Comparison of ENCODE assay signal across 18 cellular contexts in genomic region chr3:11478167-11478566, GRCh38.
DNase-seq lines count a peak whose midpoint lies in the region; TF ChIP-seq lines count a peak whose summit lies in the region.
"Had no signal": no experiment of that assay in that cellular context is flagged by ENCODE, and none has a peak within 500 bp of the region (broad histone marks: within the 10 kb centered on the region; RNA-seq: fewer than 3 reads in every experiment).

No MANE protein-coding gene starts in this region.

- intact Hi-C loops in CD4-positive, alpha-beta memory T cell (cut with micrococcal nuclease), result no loop called here

- no peak overlapping the region for H3K4me2 ChIP-seq in mesenchymal stem cell (ENCODE audit: low read length, poor library complexity, severe bottlenecking)
- H3K4me2 ChIP-seq: neural progenitor cell had no signal

- H2BK15ac ChIP-seq in mesenchymal stem cell (ENCODE audit: low read depth, poor library complexity, severe bottlenecking), result no peak overlapping the region

- H3K4me1 ChIP-seq in mesenchymal stem cell (ENCODE audit: control insufficient read depth, insufficient read depth, low read depth, low read length) (peaks cover 4% of the 10 kb centered on the region), stomach smooth muscle (ENCODE audit: control insufficient read depth, insufficient read depth, low read length) (peaks cover 28% of the 10 kb centered on the region)
- H3K4me1 ChIP-seq in CD4-positive, alpha-beta memory T cell (ENCODE audit: insufficient read depth, low read length), result no peaks in the 10 kb centered on the region

- H2BK5ac ChIP-seq in mesenchymal stem cell (ENCODE audit: low read depth, low read length, poor library complexity, severe bottlenecking), result no peak overlapping the region

- peak overlapping the region; percentile 69 for H3K4me3 Mint-ChIP-seq in HFFc6
- H3K4me3 Mint-ChIP-seq in CD4-positive, alpha-beta memory T cell, result no peak overlapping the region
- H3K4me3 Mint-ChIP-seq: activated naive CD8-positive, alpha-beta T cell had no signal

- peaks cover 4% of the 10 kb centered on the region for H3K79me1 ChIP-seq in mesenchymal stem cell (replicated peaks; ENCODE audit: low read length, poor library complexity, severe bottlenecking)

- CTCF ChIA-PET in CD4-positive, alpha-beta memory T cell (lab: Charles Lee; ENCODE audit: partially characterized antibody), result no interaction called here

- H2AK5ac ChIP-seq in mesenchymal stem cell (ENCODE audit: low read length, severe bottlenecking), result no peak overlapping the region

- peak overlapping the region; percentile 91 for H3K27ac Mint-ChIP-seq in HFFc6
- H3K27ac Mint-ChIP-seq in CD4-positive, alpha-beta memory T cell, result no peak overlapping the region
- H3K27ac Mint-ChIP-seq: activated naive CD8-positive, alpha-beta T cell had no signal

- H3K23ac ChIP-seq in mesenchymal stem cell (ENCODE audit: low read length in 2 of 2), result no peak overlapping the region

- no peaks in the 10 kb centered on the region for H3K36me3 Mint-ChIP-seq in HFFc6 (ENCODE audit: low read depth)
- peaks cover 2 to 9% of the 10 kb centered on the region in 2 donors for H3K36me3 Mint-ChIP-seq in CD4-positive, alpha-beta memory T cell
- H3K36me3 Mint-ChIP-seq: neural progenitor cell had no signal

- peaks cover 3% of the 10 kb centered on the region for H3K27me3 Mint-ChIP-seq in HFFc6 (ENCODE audit: insufficient read depth)
- H3K27me3 Mint-ChIP-seq in CD4-positive, alpha-beta memory T cell, result no peaks in the 10 kb centered on the region
- H3K27me3 Mint-ChIP-seq: activated naive CD8-positive, alpha-beta T cell had no signal

- H3K4me1 Mint-ChIP-seq in HFFc6 (ENCODE audit: low read depth), result peaks cover 37% of the 10 kb centered on the region
- no peaks in the 10 kb centered on the region for H3K4me1 Mint-ChIP-seq in CD4-positive, alpha-beta memory T cell

- no peak for DNase-seq in HFFc6
- DNase-seq in brain microvascular endothelial cell, result no peak
- no peak for DNase-seq in mesenchymal stem cell
- no peak for DNase-seq in CD1c-positive myeloid dendritic cell (ENCODE audit: extremely low spot score)
- DNase-seq in AG08396 (ENCODE audit: low spot score), result no peak
- DNase-seq in nucleus accumbens (lab: John Stamatoyannopoulos, UW), result no peak
- DNase-seq in CD4-positive, alpha-beta memory T cell, result no peak
- DNase-seq: activated CD8-positive, alpha-beta memory T cell treated with anti-CD3 and anti-CD28 coated beads, Interleukin-2, amount 50 U/mL, for 48 hours; C1 segment of cervical spinal cord; cerebellar nuclear complex; lower lobe of right lung; MM.1S; NCI-H82; spleen had no signal

- no peak overlapping the region for H4K91ac ChIP-seq in mesenchymal stem cell (ENCODE audit: low read length)

- in situ Hi-C loops in brain microvascular endothelial cell (cut with HindIII; ENCODE audit: low pct_ligation_motif_present, low sequenced_read_pairs), result no loop called here

- no peaks in the 10 kb centered on the region for H3K27me3 ChIP-seq in brain microvascular endothelial cell (replicated peaks)
- no peaks in the 10 kb centered on the region for H3K27me3 ChIP-seq in mesenchymal stem cell (ENCODE audit: control insufficient read depth in 1 of 2, insufficient read depth in 1 of 2, low read length in 2 of 2)
- H3K27me3 ChIP-seq in stomach smooth muscle (ENCODE audit: control insufficient read depth in 1 of 2, insufficient read depth in 2 of 2, low read length in 2 of 2), result no peaks in the 10 kb centered on the region
- no peaks in the 10 kb centered on the region for H3K27me3 ChIP-seq in CD4-positive, alpha-beta memory T cell (ENCODE audit: insufficient read depth, low read length)
- H3K27me3 ChIP-seq: neural progenitor cell, spleen had no signal

- H3K27ac ChIP-seq in brain microvascular endothelial cell (peak overlapping the region; percentile 72), mesenchymal stem cell (ENCODE audit: low read length, poor library complexity, severe bottlenecking) (peak overlapping the region; percentile 76), stomach smooth muscle (ENCODE audit: low read length) (peak overlapping the region; percentile 64)
- H3K27ac ChIP-seq in CD4-positive, alpha-beta memory T cell (ENCODE audit: low read depth, low read length), result no peak overlapping the region
- H3K27ac ChIP-seq: lower lobe of right lung, neural progenitor cell, RWPE1 had no signal

- POLR2A ChIA-PET in CD4-positive, alpha-beta memory T cell (lab: Charles Lee; ENCODE audit: partially characterized antibody), result no interaction called here

- H2AFZ ChIP-seq in mesenchymal stem cell (ENCODE audit: low read depth, low read length), result no peak overlapping the region
- H2AFZ ChIP-seq: neural progenitor cell had no signal

- H4K8ac ChIP-seq in mesenchymal stem cell (ENCODE audit: low read length), result no peak overlapping the region

- no peak overlapping the region for H2BK12ac ChIP-seq in mesenchymal stem cell (ENCODE audit: low read length in 2 of 2)

- H3K4me3 ChIP-seq in brain microvascular endothelial cell (ENCODE audit: low read depth, low read length) (no peak overlapping the region), mesenchymal stem cell (ENCODE audit: insufficient read depth in 1 of 2, low read depth in 1 of 2, low read length in 2 of 2) (no peak overlapping the region), stomach smooth muscle (ENCODE audit: low read length in 2 of 2) (no peak overlapping the region)
- no peak overlapping the region for H3K4me3 ChIP-seq in CD4-positive, alpha-beta memory T cell (ENCODE audit: low read length in 2 of 2)
- H3K4me3 ChIP-seq: lower lobe of right lung, neural progenitor cell, spleen had no signal

- H3K9me3 ChIP-seq in mesenchymal stem cell (ENCODE audit: control insufficient read depth, low read length) (no peaks in the 10 kb centered on the region), stomach smooth muscle (ENCODE audit: control insufficient read depth in 2 of 2, low read length in 2 of 2) (no peaks in the 10 kb centered on the region)
- no peaks in the 10 kb centered on the region for H3K9me3 ChIP-seq in CD4-positive, alpha-beta memory T cell (ENCODE audit: control insufficient read depth in 1 of 2, low read length in 2 of 2)
- H3K9me3 ChIP-seq: lower lobe of right lung, spleen had no signal

- H3K9me3 Mint-ChIP-seq in HFFc6, result no peaks in the 10 kb centered on the region
- no peaks in the 10 kb centered on the region for H3K9me3 Mint-ChIP-seq in CD4-positive, alpha-beta memory T cell
- H3K9me3 Mint-ChIP-seq: neural progenitor cell had no signal

- H3K18ac ChIP-seq in mesenchymal stem cell (ENCODE audit: low read depth in 1 of 2, low read length in 2 of 2), result no peak overlapping the region

- H3K9ac ChIP-seq in mesenchymal stem cell (ENCODE audit: low read length) (peak overlapping the region; percentile 83), stomach smooth muscle (ENCODE audit: low read length in 2 of 2) (peak overlapping the region; percentile 12 to 29)
- H3K9ac ChIP-seq: neural progenitor cell had no signal

- no peak overlapping the region for H3K4ac ChIP-seq in mesenchymal stem cell (ENCODE audit: low read depth in 1 of 2, low read length in 2 of 2)

- H3K36me3 ChIP-seq in brain microvascular endothelial cell (replicated peaks) (no peaks in the 10 kb centered on the region), mesenchymal stem cell (ENCODE audit: control insufficient read depth in 1 of 2, insufficient read depth in 2 of 2, low read depth in 1 of 2, low read length in 2 of 2) (no peaks in the 10 kb centered on the region), stomach smooth muscle (ENCODE audit: control insufficient read depth in 2 of 2, insufficient read depth in 2 of 2, low read length in 2 of 2) (no peaks in the 10 kb centered on the region)
- H3K36me3 ChIP-seq in CD4-positive, alpha-beta memory T cell (ENCODE audit: insufficient read depth, low read length), result no peaks in the 10 kb centered on the region
- H3K36me3 ChIP-seq: lower lobe of right lung, neural progenitor cell had no signal

- TF ChIP-seq CTCF in HFFc6 (IDR thresholded peaks at IDR 0.05) (no peak), brain microvascular endothelial cell (IDR thresholded peaks at IDR 0.05; ENCODE audit: low read depth, low read length, missing control alignments) (no peak)

- no CpG with 5 or more reads among the region's 2 CpGs for WGBS in mesenchymal stem cell

- no peak overlapping the region for H2BK120ac ChIP-seq in mesenchymal stem cell (ENCODE audit: low read depth, low read length)

- H3K14ac ChIP-seq in mesenchymal stem cell (ENCODE audit: low read length in 2 of 2), result no peak overlapping the region
